ENCODE assay signal across 22 cellular contexts in genomic region chr10:79602953-79603352, GRCh38. TPM values are rescaled to one million over a fixed set of nuclear protein-coding genes. Genes with fewer than 3 reads are reported as not detected.
"Had no signal": no experiment of that assay in that cellular context is flagged by ENCODE, and none has a peak within 500 bp of the region (broad histone marks: within the 10 kb centered on the region; RNA-seq: fewer than 3 reads in every experiment).

No MANE protein-coding gene starts in this region.

- H3K4me3 Mint-ChIP-seq: endodermal cell; nephron; stimulated activated naive B cell treated with anti-CD40 and anti-IgM and Interleukin-4, amounts not matched to agents 10 μg/mL and 1 μg/mL and 100 μg/mL, for 72 hours had no signal

- H3K27ac Mint-ChIP-seq: endodermal cell; nephron; stimulated activated naive B cell treated with anti-CD40 and anti-IgM and Interleukin-4, amounts not matched to agents 10 μg/mL and 1 μg/mL and 100 μg/mL, for 72 hours had no signal

- ATAC-seq: gastrocnemius medialis, heart right ventricle, psoas muscle, right lobe of liver had no signal

- H3K36me3 Mint-ChIP-seq: stimulated activated naive B cell treated with anti-CD40 and anti-IgM and Interleukin-4, amounts not matched to agents 10 μg/mL and 1 μg/mL and 100 μg/mL, for 72 hours had no signal

- H3K4me1 Mint-ChIP-seq: endodermal cell, nephron had no signal

- H3K27ac ChIP-seq: coronary artery, gastrocnemius medialis, heart right ventricle, psoas muscle, right lobe of liver had no signal

- H3K36me3 ChIP-seq: gastrocnemius medialis, heart right ventricle, right lobe of liver had no signal

- H3K27me3 ChIP-seq: heart right ventricle, right lobe of liver had no signal

- DNase-seq: effector CD4-positive, alpha-beta T cell; endodermal cell; gastrocnemius medialis; heart right ventricle; hypothalamus; kidney glomerular epithelial cell; mesendoderm; naive B cell; psoas muscle; retina; right lobe of liver; stimulated activated CD4-positive, alpha-beta T cell treated with anti-CD3 and anti-CD28 coated beads, Interleukin-4, amount 100 ng/mL, for 1 hour; stimulated activated naive B cell treated with anti-CD40 and anti-IgM and Interleukin-4, amounts not matched to agents 10 μg/mL and 1 μg/mL and 100 μg/mL, for 72 hours; trophoblast cell had no signal

- H3K9me3 ChIP-seq: psoas muscle, right lobe of liver had no signal

- H3K4me3 ChIP-seq: coronary artery, gastrocnemius medialis, heart right ventricle, psoas muscle, right lobe of liver had no signal

- H3K4me1 ChIP-seq: gastrocnemius medialis, heart right ventricle, psoas muscle, right lobe of liver had no signal

RNA-seq across cellular contexts. Expression of gene SFTPA1, which starts 7.8 kb away (rescaled TPM):
- total RNA-seq: dermis microvascular lymphatic vessel endothelial cell, endodermal cell, fibroblast of lung, gastrocnemius medialis, liver, lung microvascular endothelial cell, osteoblast, urinary bladder had no signal

RNA-seq across cellular contexts. Expression of gene SFTPA2, which starts 42.7 kb away (rescaled TPM):
- total RNA-seq: dermis microvascular lymphatic vessel endothelial cell, endodermal cell, fibroblast of lung, gastrocnemius medialis, lung microvascular endothelial cell, osteoblast, urinary bladder had no signal
